ENCODE assay signal across 24 cellular contexts in the genomic region with DNA sequence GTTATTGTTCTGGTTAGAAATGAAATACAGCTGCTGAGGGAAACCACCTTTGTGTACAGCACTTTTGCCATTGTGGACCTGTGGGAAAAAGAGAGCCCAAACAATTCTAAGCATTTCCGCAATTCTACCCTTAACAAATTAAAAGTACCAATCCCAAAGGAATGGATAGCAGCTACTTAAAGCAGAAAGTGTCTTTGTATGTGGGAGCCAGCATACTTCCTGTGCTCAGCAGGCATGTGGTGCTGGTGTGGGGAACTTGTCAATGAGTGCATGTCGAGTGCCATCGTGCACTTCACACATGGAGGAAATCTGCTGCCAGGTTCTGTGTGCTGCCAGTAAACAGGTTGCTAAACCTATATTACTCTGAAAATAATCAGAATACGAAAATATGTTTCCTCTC.
A peak's percentile ranks its signal among the peaks of the same experiment; 100 is the strongest.
DNase-seq lines count a peak whose midpoint lies in the region; ATAC-seq and TF ChIP-seq lines count a peak whose summit lies in the region.
"Had no signal": no experiment of that assay in that cellular context is flagged by ENCODE, and none has a peak within 500 bp of the region (broad histone marks: within the 10 kb centered on the region; RNA-seq: fewer than 3 reads in every experiment).

No MANE protein-coding gene starts in this region.

- H3K36me3 ChIP-seq in thyroid gland, result no peaks in the 10 kb centered on the region
- H3K36me3 ChIP-seq: esophagus muscularis mucosa, neutrophil, prostate gland, tibial artery had no signal

- 21 to 26% methylated on average over 4 of the region's 4 CpGs for WGBS in thyroid gland, 2 donors

- no peak for TF ChIP-seq POLR2A in thyroid gland (IDR thresholded peaks at IDR 0.05)

- H3K4me1 ChIP-seq in thyroid gland, result peaks cover 14 to 29% of the 10 kb centered on the region in 2 donors
- H3K4me1 ChIP-seq: esophagus muscularis mucosa, prostate gland, tibial artery had no signal

- TF ChIP-seq CTCF in thyroid gland (IDR thresholded peaks at IDR 0.05), result no peak

- intact Hi-C loops in thyroid gland (cut with DNase I), result no loop called here

- H3K27me3 ChIP-seq in thyroid gland, result no peaks in the 10 kb centered on the region
- H3K27me3 ChIP-seq: esophagus muscularis mucosa, hepatocyte, neutrophil, tibial artery had no signal

- no peak overlapping the region for H3K4me3 ChIP-seq in thyroid gland (replicated peaks in 1 of 3)
- H3K4me3 ChIP-seq: coronary artery, esophagus muscularis mucosa, hepatocyte, prostate gland, tibial artery had no signal

- ATAC-seq in GM19463 (IDR thresholded peaks at IDR 0.05; ENCODE audit: unreplicated experiment) (no peak), HG03135 (IDR thresholded peaks at IDR 0.05; ENCODE audit: unreplicated experiment) (no peak)
- ATAC-seq: effector memory CD8-positive, alpha-beta T cell had no signal

- DNase-seq in NCI-H1417 (lab: John Stamatoyannopoulos, UW), result peak; percentile 20 to 49 (median 42)
- no peak for DNase-seq in NCI-H1417 treated with DMSO at 0.1 percent for 48 hours (lab: John Stamatoyannopoulos, UW)
- DNase-seq in NCI-H345 treated with DMSO at 0.1 percent for 48 hours (lab: John Stamatoyannopoulos, UW; ENCODE audit: unreplicated experiment), result peak; percentile 60
- DNase-seq in iPS DF 19.7 (ENCODE audit: low read depth, low spot score), result peak; percentile 78
- peak; percentile 72 to 73 for DNase-seq in thyroid gland
- DNase-seq in SHP77 treated with DMSO at 0.1 percent for 48 hours (lab: John Stamatoyannopoulos, UW), result no peak
- DNase-seq: activated CD4-positive, alpha-beta T cell treated with anti-CD3 and anti-CD28 coated beads, Interleukin-2, amount 10 ng/mL, durations not matched to agents 7 days and 5 days; activated naive CD4-positive, alpha-beta T cell treated with anti-CD3 and anti-CD28 coated beads for 36 hours; amniotic stem cell; CD8-positive, alpha-beta memory T cell; effector memory CD8-positive, alpha-beta T cell; foreskin melanocyte; NCI-H1048; NCI-H2081; T-helper 2 cell; tibial artery had no signal

- H3K9me3 ChIP-seq in thyroid gland, result no peaks in the 10 kb centered on the region
- H3K9me3 ChIP-seq: esophagus muscularis mucosa, neutrophil, prostate gland, tibial artery had no signal

- H3K27ac ChIP-seq in thyroid gland, result peak overlapping the region in 2 of 3 donors; percentile 6 to 44
- H3K27ac ChIP-seq: 22Rv1, coronary artery, esophagus muscularis mucosa, hepatocyte, neutrophil, prostate gland, tibial artery had no signal

Comparison
In these comparisons a context has a peak if more than half of its experiments do, and no peak if none do; other contexts are left out.
1. DNase-seq: peak in NCI-H1417 (3 of 3), NCI-H345 treated with DMSO at 0.1 percent for 48 hours (single experiment), iPS DF 19.7 (single experiment) and thyroid gland (2 of 2); none in NCI-H1417 treated with DMSO at 0.1 percent for 48 hours (single experiment) and SHP77 treated with DMSO at 0.1 percent for 48 hours (single experiment).